ENCODE assay signal across 12 cellular contexts in genomic region chr15:32866486-32867312, GRCh38.
DNase-seq lines count a peak whose midpoint lies in the region; ATAC-seq, FAIRE-seq and TF ChIP-seq lines count a peak whose summit lies in the region.
"Had no signal": no experiment of that assay in that cellular context is flagged by ENCODE, and none has a peak within 500 bp of the region (broad histone marks: within the 10 kb centered on the region; RNA-seq: fewer than 3 reads in every experiment).

No MANE protein-coding gene starts in this region.

- peaks cover 88% of the 10 kb centered on the region for H3K4me1 Mint-ChIP-seq in HFFc6 (ENCODE audit: low read depth)
- H3K4me1 Mint-ChIP-seq in stimulated activated memory B cell treated with anti-CD40 and anti-IgM and Interleukin-4, amounts not matched to agents 10 μg/mL and 1 μg/mL and 100 μg/mL, for 72 hours, result peaks cover 41% of the 10 kb centered on the region
- H3K4me1 Mint-ChIP-seq in CD8-positive, alpha-beta memory T cell, result peaks cover 0 to 13% (median 0%) of the 10 kb centered on the region in 3 donors

- H3K4me3 ChIP-seq in RWPE2 (ENCODE audit: severe bottlenecking) (no peak overlapping the region), hepatocyte (no peak overlapping the region), small intestine (ENCODE audit: low read depth in 1 of 2, low read length in 2 of 2) (no peak overlapping the region)
- H3K4me3 ChIP-seq in CD8-positive, alpha-beta memory T cell (ENCODE audit: low read length), result no peak overlapping the region
- H3K4me3 ChIP-seq: cardiac muscle cell had no signal

- POLR2A ChIA-PET in CD8-positive, alpha-beta memory T cell (lab: Charles Lee), result no interaction called here

- FAIRE-seq in small intestine (lab: Jason Lieb, UNC), result no peak

- no peaks in the 10 kb centered on the region for H3K9me2 ChIP-seq in hepatocyte (replicated peaks; ENCODE audit: insufficient read depth)

- H3K9me3 Mint-ChIP-seq in HFFc6, result no peaks in the 10 kb centered on the region
- H3K9me3 Mint-ChIP-seq in stimulated activated memory B cell treated with anti-CD40 and anti-IgM and Interleukin-4, amounts not matched to agents 10 μg/mL and 1 μg/mL and 100 μg/mL, for 72 hours, result no peaks in the 10 kb centered on the region
- H3K9me3 Mint-ChIP-seq in CD8-positive, alpha-beta memory T cell, result no peaks in the 10 kb centered on the region
- H3K9me3 Mint-ChIP-seq: activated B cell treated with CpG ODN at 0.5 μM for 24 hours; activated T-cell treated with anti-CD3 and anti-CD28 coated beads, Interleukin-2, amount 50 U/mL, for 72 hours had no signal

- H3K4me3 Mint-ChIP-seq in HFFc6, result peak overlapping the region; percentile 40
- H3K4me3 Mint-ChIP-seq in stimulated activated memory B cell treated with anti-CD40 and anti-IgM and Interleukin-4, amounts not matched to agents 10 μg/mL and 1 μg/mL and 100 μg/mL, for 72 hours, result no peak overlapping the region
- no peak overlapping the region for H3K4me3 Mint-ChIP-seq in CD8-positive, alpha-beta memory T cell
- H3K4me3 Mint-ChIP-seq: activated B cell treated with CpG ODN at 0.5 μM for 24 hours; activated T-cell treated with anti-CD3 and anti-CD28 coated beads, Interleukin-2, amount 50 U/mL, for 72 hours had no signal

- no peaks in the 10 kb centered on the region for H3K79me2 ChIP-seq in hepatocyte

- peaks cover 39% of the 10 kb centered on the region for H3K36me3 Mint-ChIP-seq in HFFc6 (ENCODE audit: low read depth)
- H3K36me3 Mint-ChIP-seq in stimulated activated memory B cell treated with anti-CD40 and anti-IgM and Interleukin-4, amounts not matched to agents 10 μg/mL and 1 μg/mL and 100 μg/mL, for 72 hours, result no peaks in the 10 kb centered on the region
- peaks cover 0 to 2% (median 0%) of the 10 kb centered on the region in 3 donors for H3K36me3 Mint-ChIP-seq in CD8-positive, alpha-beta memory T cell

- CTCF ChIA-PET in CD8-positive, alpha-beta memory T cell (lab: Charles Lee), result no interaction called here

- ATAC-seq in RWPE2 (ENCODE audit: low read depth), result no peak
- peak; percentile 40 for ATAC-seq in stimulated activated memory B cell treated with anti-CD40 and anti-IgM and Interleukin-4, amounts not matched to agents 10 μg/mL and 1 μg/mL and 100 μg/mL, for 72 hours
- ATAC-seq: activated T-cell treated with anti-CD3 and anti-CD28 coated beads, Interleukin-2, amount 50 U/mL, for 72 hours had no signal

- H3K27ac ChIP-seq in RWPE2 (ENCODE audit: poor library complexity, severe bottlenecking) (peak overlapping the region; percentile 19), hepatocyte (no peak overlapping the region), small intestine (ENCODE audit: low read depth in 1 of 2, low read length in 1 of 2) (peak overlapping the region in 1 of 2 donors; percentile 66)
- H3K27ac ChIP-seq in CD8-positive, alpha-beta memory T cell (ENCODE audit: low read depth, low read length), result no peak overlapping the region
- H3K27ac ChIP-seq: cardiac muscle cell had no signal

- H4K20me1 ChIP-seq in hepatocyte (ENCODE audit: insufficient read depth, poor library complexity, severe bottlenecking), result no peaks in the 10 kb centered on the region

- DNase-seq in HFFc6 (no peak), RWPE2 (ENCODE audit: low spot score) (no peak), hepatocyte (ENCODE audit: low spot score) (no peak), Kasumi-1 (lab: John Stamatoyannopoulos, UW) (no peak), small intestine (no peak)
- no peak for DNase-seq in CD8-positive, alpha-beta memory T cell
- DNase-seq: activated B cell treated with CpG ODN at 0.5 μM for 24 hours; activated T-cell treated with anti-CD3 and anti-CD28 coated beads, Interleukin-2, amount 50 U/mL, for 72 hours; NCI-H1105; NK-92 treated with Interleukin-12 subunit alpha and Interleukin-12 subunit beta, amount 100 ng/mL, for 24 hours had no signal

- H3K4me2 ChIP-seq in hepatocyte, result no peak overlapping the region

- H3K9me3 ChIP-seq in RWPE2 (ENCODE audit: severe bottlenecking) (no peaks in the 10 kb centered on the region), hepatocyte (ENCODE audit: low read depth) (no peaks in the 10 kb centered on the region), small intestine (ENCODE audit: control insufficient read depth, low read depth) (no peaks in the 10 kb centered on the region)
- no peaks in the 10 kb centered on the region for H3K9me3 ChIP-seq in CD8-positive, alpha-beta memory T cell (ENCODE audit: low read length)

- H3K36me3 ChIP-seq in RWPE2 (ENCODE audit: low read depth) (no peaks in the 10 kb centered on the region), hepatocyte (replicated peaks; ENCODE audit: insufficient read depth, low read depth) (no peaks in the 10 kb centered on the region), small intestine (ENCODE audit: control insufficient read depth in 2 of 2, insufficient read depth in 2 of 2, low read length in 2 of 2) (no peaks in the 10 kb centered on the region)
- no peaks in the 10 kb centered on the region for H3K36me3 ChIP-seq in CD8-positive, alpha-beta memory T cell (ENCODE audit: insufficient read depth, low read length)
- H3K36me3 ChIP-seq: cardiac muscle cell had no signal

- no peak for TF ChIP-seq CTCF in HFFc6 (IDR thresholded peaks at IDR 0.05)
- no peak for TF ChIP-seq CTCF in RWPE2 (IDR thresholded peaks at IDR 0.05; ENCODE audit: poor library complexity, severe bottlenecking)
- no peak for TF ChIP-seq CTCF in hepatocyte (IDR thresholded peaks at IDR 0.05; ENCODE audit: poor library complexity)

- H3K27me3 ChIP-seq in RWPE2 (ENCODE audit: insufficient read depth, poor library complexity, severe bottlenecking) (no peaks in the 10 kb centered on the region), hepatocyte (no peaks in the 10 kb centered on the region), small intestine (ENCODE audit: control insufficient read depth in 2 of 2, insufficient read depth in 2 of 2, low read length in 2 of 2) (no peaks in the 10 kb centered on the region)
- no peaks in the 10 kb centered on the region for H3K27me3 ChIP-seq in CD8-positive, alpha-beta memory T cell (ENCODE audit: insufficient read depth, low read length, poor library complexity, severe bottlenecking)
- H3K27me3 ChIP-seq: cardiac muscle cell had no signal

- peak overlapping the region; percentile 96 for H3K27ac Mint-ChIP-seq in HFFc6
- H3K27ac Mint-ChIP-seq in stimulated activated memory B cell treated with anti-CD40 and anti-IgM and Interleukin-4, amounts not matched to agents 10 μg/mL and 1 μg/mL and 100 μg/mL, for 72 hours, result peak overlapping the region; percentile 3
- no peak overlapping the region for H3K27ac Mint-ChIP-seq in CD8-positive, alpha-beta memory T cell
- H3K27ac Mint-ChIP-seq: activated B cell treated with CpG ODN at 0.5 μM for 24 hours; activated T-cell treated with anti-CD3 and anti-CD28 coated beads, Interleukin-2, amount 50 U/mL, for 72 hours had no signal

- 56% methylated on average over 6 of the region's 6 CpGs for WGBS in hepatocyte (ENCODE audit: low lambda C conversion rate, missing lambda C conversion rate)
- 59 to 82% (median 79%) methylated on average over 6 of the region's 6 CpGs for WGBS in small intestine, 3 donors

- peaks cover 9% of the 10 kb centered on the region for H3K4me1 ChIP-seq in RWPE2 (ENCODE audit: insufficient read depth, poor library complexity, severe bottlenecking)
- H3K4me1 ChIP-seq in hepatocyte (ENCODE audit: insufficient read depth), result peaks cover 15% of the 10 kb centered on the region
- H3K4me1 ChIP-seq in CD8-positive, alpha-beta memory T cell (ENCODE audit: insufficient read depth, low read length), result no peaks in the 10 kb centered on the region
- H3K4me1 ChIP-seq in small intestine (ENCODE audit: control insufficient read depth in 2 of 2, insufficient read depth in 1 of 2, low read depth in 1 of 2, low read length in 1 of 2), result no peaks in the 10 kb centered on the region

- H3K27me3 Mint-ChIP-seq in HFFc6 (ENCODE audit: insufficient read depth), result peaks cover 9% of the 10 kb centered on the region
- H3K27me3 Mint-ChIP-seq in stimulated activated memory B cell treated with anti-CD40 and anti-IgM and Interleukin-4, amounts not matched to agents 10 μg/mL and 1 μg/mL and 100 μg/mL, for 72 hours, result no peaks in the 10 kb centered on the region
- no peaks in the 10 kb centered on the region for H3K27me3 Mint-ChIP-seq in CD8-positive, alpha-beta memory T cell
- H3K27me3 Mint-ChIP-seq: activated B cell treated with CpG ODN at 0.5 μM for 24 hours had no signal

- peak overlapping the region; percentile 18 for H2AFZ ChIP-seq in hepatocyte

Comparison
In these comparisons a context has a peak if more than half of its experiments do, and no peak if none do; other contexts are left out.
1. H3K27ac Mint-ChIP-seq: peak in HFFc6 (single experiment) and stimulated activated memory B cell treated with anti-CD40 and anti-IgM and Interleukin-4, amounts not matched to agents 10 μg/mL and 1 μg/mL and 100 μg/mL, for 72 hours (single experiment); none in CD8-positive, alpha-beta memory T cell (0 of 8).